1 cellular context compared by ENCODE assay signal in the genomic region with DNA sequence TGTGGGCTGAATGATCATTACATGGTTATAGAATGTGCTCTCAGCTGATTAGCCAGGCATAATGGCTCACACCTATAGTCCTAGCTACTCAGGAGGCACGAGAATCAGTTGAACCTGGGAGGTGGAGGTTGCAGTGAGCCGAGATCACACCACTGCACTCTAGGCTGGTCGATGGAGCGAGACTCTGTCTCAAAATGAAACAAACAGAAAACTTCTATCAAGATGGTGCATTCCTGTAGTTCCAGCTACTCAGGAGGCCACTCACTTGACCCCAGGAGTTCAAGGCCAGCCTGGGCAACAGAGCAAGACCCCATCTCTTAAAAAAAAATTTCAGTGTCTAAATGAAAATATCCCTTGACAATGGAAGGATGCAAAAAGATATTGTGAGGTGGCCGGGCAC.
A peak's percentile ranks its signal among the peaks of the same experiment; 100 is the strongest.
TF ChIP-seq lines count a peak whose summit lies in the region.

No MANE protein-coding gene starts in this region.

TF ChIP-seq in GM12878, 131 proteins besides CTCF, POLR2A, EP300 and RAD21:
- TF ChIP-seq, protein P1, sequence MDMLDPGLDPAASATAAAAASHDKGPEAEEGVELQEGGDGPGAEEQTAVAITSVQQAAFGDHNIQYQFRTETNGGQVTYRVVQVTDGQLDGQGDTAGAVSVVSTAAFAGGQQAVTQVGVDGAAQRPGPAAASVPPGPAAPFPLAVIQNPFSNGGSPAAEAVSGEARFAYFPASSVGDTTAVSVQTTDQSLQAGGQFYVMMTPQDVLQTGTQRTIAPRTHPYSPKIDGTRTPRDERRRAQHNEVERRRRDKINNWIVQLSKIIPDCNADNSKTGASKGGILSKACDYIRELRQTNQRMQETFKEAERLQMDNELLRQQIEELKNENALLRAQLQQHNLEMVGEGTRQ (IDR thresholded peaks at IDR 0.05; ENCODE audit: borderline replicate concordance, low read depth, low read length) = no peak
- no peak for TF ChIP-seq SRF (IDR thresholded peaks at IDR 0.05; ENCODE audit: low read depth in 2 of 2, low read length in 2 of 2)
- TF ChIP-seq NR2C1 (IDR thresholded peaks at IDR 0.05) = no peak
- peak; percentile 57 for TF ChIP-seq NR2F1 (conservative IDR thresholded peaks at IDR 0.05)
- TF ChIP-seq E4F1 (IDR thresholded peaks at IDR 0.05; ENCODE audit: borderline replicate concordance, partially characterized antibody) = no peak
- no peak for TF ChIP-seq TARDBP (IDR thresholded peaks at IDR 0.05; ENCODE audit: borderline replicate concordance)
- TF ChIP-seq BCLAF1 (IDR thresholded peaks at IDR 0.05) = no peak
- no peak for TF ChIP-seq TAF1 (IDR thresholded peaks at IDR 0.05; ENCODE audit: borderline replicate concordance, low read depth, low read length)
- no peak for TF ChIP-seq ESRRA (IDR thresholded peaks at IDR 0.05; ENCODE audit: low read length)
